ENCODE assay signal across 1 cellular context in genomic region chr2:45269149-45269793, GRCh38.
A peak's percentile ranks its signal among the peaks of the same experiment; 100 is the strongest.
TF ChIP-seq lines count a peak whose summit lies in the region.

No MANE protein-coding gene starts in this region.

TF ChIP-seq in endothelial cell of umbilical vein, 7 proteins besides CTCF, POLR2A, EP300 and RAD21 (continued from another document):
- TF ChIP-seq JUN (IDR thresholded peaks at IDR 0.05; ENCODE audit: borderline replicate concordance, insufficient read depth, insufficient read length, low read depth) (no peak), MAX (IDR thresholded peaks at IDR 0.05; ENCODE audit: insufficient read depth, insufficient read length) (no peak), POLR2AphosphoS5 (IDR thresholded peaks at IDR 0.05; ENCODE audit: insufficient read depth, low read depth, low read length) (no peak), GATA2 (IDR thresholded peaks at IDR 0.05; ENCODE audit: insufficient read depth, insufficient read length, low read depth, low read length) (peak; percentile 24)
